8 cellular contexts compared by ENCODE assay signal in the genomic region with DNA sequence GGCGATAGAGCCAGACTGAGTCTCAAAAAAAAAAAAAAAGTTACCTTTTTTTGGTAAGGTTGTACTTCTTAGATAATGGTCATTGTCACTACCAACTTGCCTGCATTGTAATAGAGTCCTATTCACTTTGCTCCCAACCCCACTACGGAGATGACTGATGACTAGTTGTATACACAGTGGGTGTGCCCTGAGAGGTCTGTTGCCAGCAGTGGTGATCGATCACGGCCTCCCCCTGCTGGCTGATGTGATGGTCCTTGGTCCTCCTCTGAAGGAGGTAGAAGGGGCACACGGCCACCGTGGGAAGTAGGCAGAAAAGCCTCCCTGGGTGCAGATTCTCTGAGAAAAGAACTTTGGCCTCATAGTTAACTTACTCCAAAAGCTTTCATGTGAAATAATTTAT. TPM values are rescaled to one million over a fixed set of nuclear protein-coding genes. Genes with fewer than 3 reads are reported as not detected.
DNase-seq lines count a peak whose midpoint lies in the region; ATAC-seq and TF ChIP-seq lines count a peak whose summit lies in the region.

No MANE protein-coding gene starts in this region.

- H4K20me1 ChIP-seq in Karpas-422 (ENCODE audit: insufficient read depth, low read depth, low read length): no peaks in the 10 kb centered on the region

- no peak overlapping the region for H3K4me2 ChIP-seq in Karpas-422 (ENCODE audit: low read depth, low read length, poor library complexity, severe bottlenecking)

- H3K36me3 ChIP-seq in Karpas-422 (ENCODE audit: insufficient read depth, low read length): no peaks in the 10 kb centered on the region

- no peak overlapping the region for H3K27ac ChIP-seq in Karpas-422 (ENCODE audit: low read length)

- no peak overlapping the region for H2AFZ ChIP-seq in Karpas-422 (ENCODE audit: low read length)

- peak; percentile 86 for ATAC-seq in GM18907 (IDR thresholded peaks at IDR 0.05; ENCODE audit: unreplicated experiment)
- no peak for ATAC-seq in HG02840 (IDR thresholded peaks at IDR 0.05; ENCODE audit: low FRiP score, unreplicated experiment)

- peak; percentile 66 for TF ChIP-seq CTCF in AG09309 (IDR thresholded peaks at IDR 0.05; ENCODE audit: control insufficient read depth, insufficient read depth, low read depth, low read length, missing control alignments)

- DNase-seq in AG09309 (ENCODE audit: low read depth) (no peak), Karpas-422 (peak; percentile 76), fibroblast of gingiva (ENCODE audit: low read depth) (peak; percentile 12), NCI-H524 treated with DMSO at 0.1 percent for 48 hours (lab: John Stamatoyannopoulos, UW) (no peak)
- peak; percentile 71 for DNase-seq in activated CD4-positive, alpha-beta T cell treated with anti-CD3 and anti-CD28 coated beads for 48 hours
- peak; percentile 43 to 44 for DNase-seq in stimulated activated CD4-positive, alpha-beta T cell treated with anti-CD3 and anti-CD28 coated beads, Interleukin-2, amount 100 ng/mL, for 48 hours

- no peaks in the 10 kb centered on the region for H3K79me2 ChIP-seq in Karpas-422 (ENCODE audit: low read length)

- H3K4me3 ChIP-seq in AG09309 (ENCODE audit: control insufficient read depth, low read depth, low read length) (no peak overlapping the region), Karpas-422 (ENCODE audit: low read length) (no peak overlapping the region)

- no peaks in the 10 kb centered on the region for H3K4me1 ChIP-seq in Karpas-422 (ENCODE audit: low read length)

- no peak overlapping the region for H3K9ac ChIP-seq in Karpas-422 (ENCODE audit: low read length)

- no peaks in the 10 kb centered on the region for H3K9me2 ChIP-seq in Karpas-422 (replicated peaks; ENCODE audit: insufficient read depth, low read length)

- H3K9me3 ChIP-seq in Karpas-422 (ENCODE audit: low read length): no peaks in the 10 kb centered on the region

- H3K27me3 ChIP-seq in Karpas-422 (ENCODE audit: low read length): no peaks in the 10 kb centered on the region

RNA-seq across cellular contexts. Expression of a gene that starts 10.7 kb away (rescaled TPM):
- not detected in 2 replicates for total RNA-seq in Karpas-422 (2014; rRNA removed; shearing (Covaris generic); ENCODE audit: low replicate concordance)

RNA-seq across cellular contexts. Expression of a gene that starts 35.0 kb away (rescaled TPM):
- 71.4 and 140 TPM in 2 replicates for total RNA-seq in Karpas-422 (2014; rRNA removed; shearing (Covaris generic); ENCODE audit: low replicate concordance)

Comparison
In these comparisons a context has a peak if more than half of its experiments do, and no peak if none do; other contexts are left out.
1. DNase-seq: peak in Karpas-422 (single experiment), activated CD4-positive, alpha-beta T cell treated with anti-CD3 and anti-CD28 coated beads for 48 hours (single experiment), fibroblast of gingiva (single experiment) and stimulated activated CD4-positive, alpha-beta T cell treated with anti-CD3 and anti-CD28 coated beads, Interleukin-2, amount 100 ng/mL, for 48 hours (2 of 2); none in AG09309 (single experiment) and NCI-H524 treated with DMSO at 0.1 percent for 48 hours (single experiment).